Comparison of ENCODE assay signal across 8 cellular contexts in genomic region chr15:44663410-44664272, GRCh38. TPM values are rescaled to one million over a fixed set of nuclear protein-coding genes. Genes with fewer than 3 reads are reported as not detected.
A peak's percentile ranks its signal among the peaks of the same experiment; 100 is the strongest.
DNase-seq lines count a peak whose midpoint lies in the region; ATAC-seq and TF ChIP-seq lines count a peak whose summit lies in the region.

Gene SPG11, minus strand, starts transcription at chr15:44663662. Its CDS starts 15 bp downstream, at chr15:44663647.

- H3K36me3 ChIP-seq in thyroid gland: peaks cover 4 to 10% of the 10 kb centered on the region in 2 donors

- peak within 1 kb of the TSS; percentile 27 to 93 (median 57) for H3K4me3 ChIP-seq in thyroid gland (replicated peaks in 1 of 3)

- intact Hi-C loops in thyroid gland (cut with DNase I): loop anchor here (10.0 kb wide), 1 partner anchor 79 kb away; no protein-coding TSS in a partner anchor

- peaks cover 13% of the 10 kb centered on the region for H3K36me3 Mint-ChIP-seq in activated naive CD8-positive, alpha-beta T cell treated with anti-CD3 and anti-CD28 coated beads for 36 hours
- H3K36me3 Mint-ChIP-seq in glutamatergic neuron (ENCODE audit: unreplicated experiment): no peaks in the 10 kb centered on the region
- peaks cover 9% of the 10 kb centered on the region for H3K36me3 Mint-ChIP-seq in osteocyte (ENCODE audit: unreplicated experiment)

- H3K4me3 Mint-ChIP-seq in activated naive CD8-positive, alpha-beta T cell treated with anti-CD3 and anti-CD28 coated beads for 36 hours: peak within 1 kb of the TSS; percentile 94
- H3K4me3 Mint-ChIP-seq in glutamatergic neuron (ENCODE audit: unreplicated experiment) (peak within 1 kb of the TSS; percentile 96), osteocyte (ENCODE audit: unreplicated experiment) (peak within 1 kb of the TSS; percentile 98)

- 17 to 40% methylated on average over 10 to 25 of the region's 53 CpGs for WGBS in thyroid gland, 2 donors

- peak; percentile 78 for ATAC-seq in HG02610 (IDR thresholded peaks at IDR 0.05; ENCODE audit: unreplicated experiment)

- H3K4me1 Mint-ChIP-seq in activated naive CD8-positive, alpha-beta T cell treated with anti-CD3 and anti-CD28 coated beads for 36 hours: peaks cover 62% of the 10 kb centered on the region
- H3K4me1 Mint-ChIP-seq in glutamatergic neuron (ENCODE audit: low read depth, unreplicated experiment): no peaks in the 10 kb centered on the region
- peaks cover 15% of the 10 kb centered on the region for H3K4me1 Mint-ChIP-seq in osteocyte (ENCODE audit: unreplicated experiment)

- DNase-seq in NCI-H1092 treated with DMSO at 0.1 percent for 48 hours (lab: John Stamatoyannopoulos, UW) (peak; percentile 93), SKM-1 treated with dmso at 0.1 percent for 144 hours (lab: John Stamatoyannopoulos, UW; ENCODE audit: unreplicated experiment) (peak; percentile 97), glutamatergic neuron (peak; percentile 99), osteocyte (ENCODE audit: extremely low spot score, unreplicated experiment) (peak; percentile 99), thyroid gland (peak; percentile 99)
- peak; percentile 96 for DNase-seq in activated naive CD8-positive, alpha-beta T cell treated with anti-CD3 and anti-CD28 coated beads for 36 hours

- peaks cover 14 to 17% of the 10 kb centered on the region in 2 donors for H3K4me1 ChIP-seq in thyroid gland

- TF ChIP-seq POLR2A in GM10847 (IDR thresholded peaks at IDR 0.05; ENCODE audit: extremely low read depth, insufficient read length): peak; percentile 90
- peak; percentile 81 to 93 for TF ChIP-seq POLR2A in thyroid gland (IDR thresholded peaks at IDR 0.05)

- no peaks in the 10 kb centered on the region for H3K9me3 ChIP-seq in thyroid gland

- TF ChIP-seq CTCF in glutamatergic neuron (IDR thresholded peaks at IDR 0.05; ENCODE audit: partially characterized antibody, unreplicated experiment) (peak; percentile 93), osteocyte (IDR thresholded peaks at IDR 0.05) (peak; percentile 96), thyroid gland (IDR thresholded peaks at IDR 0.05) (peak; percentile 75 to 99 (median 96))

- H3K27me3 ChIP-seq in thyroid gland: no peaks in the 10 kb centered on the region

- H3K27ac Mint-ChIP-seq in activated naive CD8-positive, alpha-beta T cell treated with anti-CD3 and anti-CD28 coated beads for 36 hours: peak within 1 kb of the TSS; percentile 91
- H3K27ac Mint-ChIP-seq in glutamatergic neuron (ENCODE audit: unreplicated experiment) (peak within 1 kb of the TSS; percentile 90), osteocyte (ENCODE audit: unreplicated experiment) (peak within 1 kb of the TSS; percentile 96)

- peak within 1 kb of the TSS; percentile 93 to 99 (median 99) for H3K27ac ChIP-seq in thyroid gland

- H3K27me3 Mint-ChIP-seq in activated naive CD8-positive, alpha-beta T cell treated with anti-CD3 and anti-CD28 coated beads for 36 hours: no peaks in the 10 kb centered on the region
- H3K27me3 Mint-ChIP-seq in glutamatergic neuron (ENCODE audit: unreplicated experiment): peaks cover 1% of the 10 kb centered on the region
- H3K27me3 Mint-ChIP-seq in osteocyte (ENCODE audit: unreplicated experiment): peaks cover 11% of the 10 kb centered on the region

- H3K9me3 Mint-ChIP-seq in activated naive CD8-positive, alpha-beta T cell treated with anti-CD3 and anti-CD28 coated beads for 36 hours: no peaks in the 10 kb centered on the region
- H3K9me3 Mint-ChIP-seq in glutamatergic neuron (ENCODE audit: unreplicated experiment) (peaks cover 3% of the 10 kb centered on the region), osteocyte (ENCODE audit: unreplicated experiment) (no peaks in the 10 kb centered on the region)

RNA-seq across cellular contexts. Expression of gene SPG11, which starts in this region (rescaled TPM):
- total RNA-seq in activated naive CD8-positive, alpha-beta T cell treated with anti-CD3 and anti-CD28 coated beads for 36 hours: 10 to 100 TPM; 47.6 to 51.5 TPM
- total RNA-seq in glutamatergic neuron (ENCODE audit: unreplicated experiment): 59.2 TPM
- total RNA-seq in osteocyte: 58.1 and 79.1 TPM in 2 replicates
- 100 to 1,000 TPM; 123 to 182 (median 168) TPM for total RNA-seq in thyroid gland

Comparison
In these comparisons a context has a peak if more than half of its experiments do, and no peak if none do; other contexts are left out.
1. Peak in every context shown above with its lines: DNase-seq, ATAC-seq, H3K4me3 ChIP-seq and H3K27ac ChIP-seq.